Comparison of ENCODE assay signal across 9 cellular contexts in genomic region chr2:97661927-97662326, GRCh38. TPM values are rescaled to one million over a fixed set of nuclear protein-coding genes. Genes with fewer than 3 reads are reported as not detected.
DNase-seq lines count a peak whose midpoint lies in the region; ATAC-seq and TF ChIP-seq lines count a peak whose summit lies in the region.
"Had no signal": no experiment of that assay in that cellular context is flagged by ENCODE, and none has a peak within 500 bp of the region (broad histone marks: within the 10 kb centered on the region; RNA-seq: fewer than 3 reads in every experiment).

No MANE protein-coding gene starts in this region.

- H3K4me1 Mint-ChIP-seq in activated naive CD4-positive, alpha-beta T cell treated with anti-CD3 and anti-CD28 coated beads for 36 hours (ENCODE audit: low read depth) = peaks cover 31% of the 10 kb centered on the region
- H3K4me1 Mint-ChIP-seq in activated CD8-positive, alpha-beta T cell treated with anti-CD3 and anti-CD28 coated beads for 36 hours (ENCODE audit: low read depth) = peaks cover 27% of the 10 kb centered on the region

- no peak for ATAC-seq in activated CD8-positive, alpha-beta T cell treated with anti-CD3 and anti-CD28 coated beads for 36 hours

- 83% methylated on average over 5 of the region's 6 CpGs for WGBS in suprapubic skin

- peaks cover 31% of the 10 kb centered on the region for H3K36me3 ChIP-seq in iPS-20b (ENCODE audit: insufficient read depth, low read depth, low read length)
- peaks cover 38% of the 10 kb centered on the region for H3K36me3 ChIP-seq in suprapubic skin

- no peak overlapping the region for H3K9ac ChIP-seq in iPS-20b (ENCODE audit: low read depth, low read length)

- no peaks in the 10 kb centered on the region for H3K27me3 Mint-ChIP-seq in activated naive CD4-positive, alpha-beta T cell treated with anti-CD3 and anti-CD28 coated beads for 36 hours (ENCODE audit: low read depth)
- H3K27me3 Mint-ChIP-seq in activated CD8-positive, alpha-beta T cell treated with anti-CD3 and anti-CD28 coated beads for 36 hours = no peaks in the 10 kb centered on the region

- TF ChIP-seq EP300 in suprapubic skin (IDR thresholded peaks at IDR 0.05) = no peak

- H3K4me1 ChIP-seq in iPS-20b (ENCODE audit: insufficient read depth, low read length) (peaks cover 9% of the 10 kb centered on the region; the same call in 1 of the 2 replicates), suprapubic skin (peaks cover 36% of the 10 kb centered on the region)

- no peak for TF ChIP-seq POLR2A in suprapubic skin (IDR thresholded peaks at IDR 0.05)

- peaks cover 21% of the 10 kb centered on the region for H3K36me3 Mint-ChIP-seq in activated naive CD4-positive, alpha-beta T cell treated with anti-CD3 and anti-CD28 coated beads for 36 hours (ENCODE audit: low read depth)
- peaks cover 48% of the 10 kb centered on the region for H3K36me3 Mint-ChIP-seq in activated CD8-positive, alpha-beta T cell treated with anti-CD3 and anti-CD28 coated beads for 36 hours (ENCODE audit: low read depth)

- H3K4me3 Mint-ChIP-seq in activated naive CD4-positive, alpha-beta T cell treated with anti-CD3 and anti-CD28 coated beads for 36 hours = peak overlapping the region; percentile 89
- peak overlapping the region; percentile 91 for H3K4me3 Mint-ChIP-seq in activated CD8-positive, alpha-beta T cell treated with anti-CD3 and anti-CD28 coated beads for 36 hours

- intact Hi-C loops in activated naive CD4-positive, alpha-beta T cell treated with anti-CD3 and anti-CD28 coated beads for 36 hours (cut with micrococcal nuclease) = loop anchor here (5.0 kb wide), 2 partner anchors 790 to 1130 kb away; no protein-coding TSS in a partner anchor
- intact Hi-C loops in activated CD8-positive, alpha-beta T cell treated with anti-CD3 and anti-CD28 coated beads for 36 hours (cut with micrococcal nuclease) = no loop called here

- CTCF ChIA-PET in activated naive CD4-positive, alpha-beta T cell treated with anti-CD3 and anti-CD28 coated beads for 36 hours (lab: Charles Lee) = interaction anchor here (0.6 to 4.5 kb wide), 8 partner anchors 10 to 818 kb away, joined by 3 to 23 read pairs (median 6); partner anchors contain the start of gene COX5B
- CTCF ChIA-PET in activated CD8-positive, alpha-beta T cell treated with anti-CD3 and anti-CD28 coated beads for 36 hours (lab: Charles Lee) = interaction anchor here (1.2 to 6.7 kb wide), 8 partner anchors 7 to 71 kb away, joined by 3 to 137 read pairs (median 26); partner anchors contain the start of genes COX5B and ZAP70

- H3K27ac ChIP-seq in iPS-20b (ENCODE audit: low read length) (no peak overlapping the region), suprapubic skin (no peak overlapping the region)

- H3K27me3 ChIP-seq in iPS-20b (ENCODE audit: insufficient read depth, low read length) (no peaks in the 10 kb centered on the region), suprapubic skin (no peaks in the 10 kb centered on the region)

- peak overlapping the region; percentile 100; the same call in 1 of the 2 replicates for H3K4me3 ChIP-seq in iPS-20b (ENCODE audit: low read length)
- peak overlapping the region; percentile 77 for H3K4me3 ChIP-seq in suprapubic skin

- no peak for TF ChIP-seq CTCF in activated CD8-positive, alpha-beta T cell treated with anti-CD3 and anti-CD28 coated beads for 36 hours (IDR thresholded peaks at IDR 0.05)
- TF ChIP-seq CTCF in suprapubic skin (IDR thresholded peaks at IDR 0.05) = no peak

- peak overlapping the region; percentile 98 for H3K27ac Mint-ChIP-seq in activated naive CD4-positive, alpha-beta T cell treated with anti-CD3 and anti-CD28 coated beads for 36 hours
- H3K27ac Mint-ChIP-seq in activated CD8-positive, alpha-beta T cell treated with anti-CD3 and anti-CD28 coated beads for 36 hours = peak overlapping the region; percentile 99

- no peaks in the 10 kb centered on the region for H3K9me3 ChIP-seq in iPS-20b (ENCODE audit: insufficient read depth, low read depth, low read length)
- H3K9me3 ChIP-seq in suprapubic skin = no peaks in the 10 kb centered on the region

- POLR2A ChIA-PET in activated CD8-positive, alpha-beta T cell treated with anti-CD3 and anti-CD28 coated beads for 36 hours (lab: Charles Lee) = interaction anchor here (0.8 to 8.6 kb wide), 12 partner anchors 12 to 71 kb away, joined by 3 to 210 read pairs (median 7); partner anchors contain the start of genes ANKRD36B, COX5B and ZAP70

- H3K9me3 Mint-ChIP-seq in activated naive CD4-positive, alpha-beta T cell treated with anti-CD3 and anti-CD28 coated beads for 36 hours = no peaks in the 10 kb centered on the region
- no peaks in the 10 kb centered on the region for H3K9me3 Mint-ChIP-seq in activated CD8-positive, alpha-beta T cell treated with anti-CD3 and anti-CD28 coated beads for 36 hours

- no peak for DNase-seq in activated naive CD4-positive, alpha-beta T cell treated with anti-CD3 and anti-CD28 coated beads for 36 hours
- DNase-seq in activated naive CD4-positive, alpha-beta T cell (lab: John Stamatoyannopoulos, UW) = no peak
- DNase-seq in activated CD8-positive, alpha-beta T cell treated with anti-CD3 and anti-CD28 coated beads for 36 hours = no peak
- DNase-seq in suprapubic skin (ENCODE audit: low spot score in 2 of 2) = no peak
- no peak for DNase-seq in activated gamma-delta T cell treated with Interleukin-2 at 50 U/mL for 16 hours
- DNase-seq in NCI-H1436 (lab: John Stamatoyannopoulos, UW) = no peak
- no peak for DNase-seq in DMS 273 treated with DMSO at 0.1 percent for 48 hours (lab: John Stamatoyannopoulos, UW)
- DNase-seq: NCI-H526 treated with DMSO at 0.1 percent for 48 hours had no signal

RNA-seq across cellular contexts. Expression of gene ACTR1B, which starts 1.9 kb away (rescaled TPM):
- total RNA-seq in activated naive CD4-positive, alpha-beta T cell treated with anti-CD3 and anti-CD28 coated beads for 36 hours = 100 to 1,000 TPM; 103 to 104 TPM
- total RNA-seq in activated CD8-positive, alpha-beta T cell treated with anti-CD3 and anti-CD28 coated beads for 36 hours = 100 to 1,000 TPM; 143 to 150 TPM
- total RNA-seq in suprapubic skin = 10 to 100 TPM; 54.9 to 89.1 (median 74.4) TPM

RNA-seq across cellular contexts. Expression of gene C2orf92, which starts 7.6 kb away (rescaled TPM):
- total RNA-seq in activated naive CD4-positive, alpha-beta T cell treated with anti-CD3 and anti-CD28 coated beads for 36 hours = 1 to 10 TPM; 2.7 to 2.8 TPM
- 10 to 100 TPM in 1 of 2 experiments, 1 to 10 TPM in 1; 6.8 to 11.7 TPM for total RNA-seq in activated CD8-positive, alpha-beta T cell treated with anti-CD3 and anti-CD28 coated beads for 36 hours
- total RNA-seq in suprapubic skin = 10 to 100 TPM in 3 of 4 donors, 1 to 10 TPM in 1; 4.5 to 45.7 (median 14.7) TPM

RNA-seq across cellular contexts. Expression of gene COX5B, which starts 16.1 kb away (rescaled TPM):
- 100 to 1,000 TPM; 245 to 267 TPM for total RNA-seq in activated naive CD4-positive, alpha-beta T cell treated with anti-CD3 and anti-CD28 coated beads for 36 hours
- total RNA-seq in activated CD8-positive, alpha-beta T cell treated with anti-CD3 and anti-CD28 coated beads for 36 hours = 100 to 1,000 TPM; 233 to 238 TPM
- total RNA-seq in suprapubic skin = 100 to 1,000 TPM; 260 to 595 (median 427) TPM

RNA-seq across cellular contexts. Expression of gene ZAP70, which starts 51.4 kb away (rescaled TPM):
- 100 to 1,000 TPM; 167 TPM for total RNA-seq in activated naive CD4-positive, alpha-beta T cell treated with anti-CD3 and anti-CD28 coated beads for 36 hours
- total RNA-seq in activated CD8-positive, alpha-beta T cell treated with anti-CD3 and anti-CD28 coated beads for 36 hours = 100 to 1,000 TPM; 218 TPM
- total RNA-seq in suprapubic skin = 1 to 10 TPM; 1.1 to 5.5 (median 2.2) TPM
